In genomic region chr11:128593281-128593680, GRCh38 we compare ENCODE assay signal across 2 cellular contexts.
TF ChIP-seq lines count a peak whose summit lies in the region.

No MANE protein-coding gene starts in this region.

TF ChIP-seq in HEK293, 187 proteins besides CTCF, POLR2A, EP300 and RAD21 (continued from another document and continues in another):
- TF ChIP-seq ZNF692 (tag by site-specific recombination; IDR thresholded peaks at IDR 0.05) (no peak), ZBTB8A (tag by site-specific recombination; IDR thresholded peaks at IDR 0.05) (no peak), INSM2 (tag by site-specific recombination; IDR thresholded peaks at IDR 0.05) (peak; percentile 76), ZNF214 (tag by site-specific recombination; IDR thresholded peaks at IDR 0.05; ENCODE audit: borderline replicate concordance) (no peak), ZNF23 (tag by site-specific recombination; IDR thresholded peaks at IDR 0.05; ENCODE audit: borderline replicate concordance) (no peak), ZNF610 (tag by site-specific recombination; IDR thresholded peaks at IDR 0.05; ENCODE audit: borderline replicate concordance) (no peak), ZNF580 (tag by site-specific recombination; IDR thresholded peaks at IDR 0.05) (no peak), ZBTB1 (tag by site-specific recombination; IDR thresholded peaks at IDR 0.05) (no peak), GLIS1 (tag by site-specific recombination; IDR thresholded peaks at IDR 0.05) (peak; percentile 43; the same call in 1 of the 2 replicates), FEZF1 (tag by site-specific recombination; IDR thresholded peaks at IDR 0.05) (peak; percentile 55), ZIC2 (tag by site-specific recombination; IDR thresholded peaks at IDR 0.05) (peak; percentile 65), ZNF660 (tag by site-specific recombination; IDR thresholded peaks at IDR 0.05) (peak; percentile 87), ZFP69B (tag by site-specific recombination; IDR thresholded peaks at IDR 0.05) (no peak), ZSCAN23 (tag by site-specific recombination; IDR thresholded peaks at IDR 0.05) (no peak), SP2 (tag by site-specific recombination; IDR thresholded peaks at IDR 0.05) (no peak), OVOL3 (tag by site-specific recombination; IDR thresholded peaks at IDR 0.05) (no peak), ZNF16 (tag by site-specific recombination; IDR thresholded peaks at IDR 0.05; ENCODE audit: low read depth) (no peak), ZNF174 (tag by site-specific recombination; IDR thresholded peaks at IDR 0.05) (no peak)
- TF ChIP-seq, protein P1, sequence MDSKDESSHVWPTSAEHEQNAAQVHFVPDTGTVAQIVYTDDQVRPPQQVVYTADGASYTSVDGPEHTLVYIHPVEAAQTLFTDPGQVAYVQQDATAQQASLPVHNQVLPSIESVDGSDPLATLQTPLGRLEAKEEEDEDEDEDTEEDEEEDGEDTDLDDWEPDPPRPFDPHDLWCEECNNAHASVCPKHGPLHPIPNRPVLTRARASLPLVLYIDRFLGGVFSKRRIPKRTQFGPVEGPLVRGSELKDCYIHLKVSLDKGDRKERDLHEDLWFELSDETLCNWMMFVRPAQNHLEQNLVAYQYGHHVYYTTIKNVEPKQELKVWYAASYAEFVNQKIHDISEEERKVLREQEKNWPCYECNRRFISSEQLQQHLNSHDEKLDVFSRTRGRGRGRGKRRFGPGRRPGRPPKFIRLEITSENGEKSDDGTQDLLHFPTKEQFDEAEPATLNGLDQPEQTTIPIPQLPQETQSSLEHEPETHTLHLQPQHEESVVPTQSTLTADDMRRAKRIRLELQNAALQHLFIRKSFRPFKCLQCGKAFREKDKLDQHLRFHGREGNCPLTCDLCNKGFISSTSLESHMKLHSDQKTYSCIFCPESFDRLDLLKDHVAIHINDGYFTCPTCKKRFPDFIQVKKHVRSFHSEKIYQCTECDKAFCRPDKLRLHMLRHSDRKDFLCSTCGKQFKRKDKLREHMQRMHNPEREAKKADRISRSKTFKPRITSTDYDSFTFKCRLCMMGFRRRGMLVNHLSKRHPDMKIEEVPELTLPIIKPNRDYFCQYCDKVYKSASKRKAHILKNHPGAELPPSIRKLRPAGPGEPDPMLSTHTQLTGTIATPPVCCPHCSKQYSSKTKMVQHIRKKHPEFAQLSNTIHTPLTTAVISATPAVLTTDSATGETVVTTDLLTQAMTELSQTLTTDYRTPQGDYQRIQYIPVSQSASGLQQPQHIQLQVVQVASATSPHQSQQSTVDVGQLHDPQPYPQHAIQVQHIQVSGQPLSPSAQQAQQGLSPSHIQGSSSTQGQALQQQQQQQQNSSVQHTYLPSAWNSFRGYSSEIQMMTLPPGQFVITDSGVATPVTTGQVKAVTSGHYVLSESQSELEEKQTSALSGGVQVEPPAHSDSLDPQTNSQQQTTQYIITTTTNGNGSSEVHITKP (tag by site-specific recombination; IDR thresholded peaks at IDR 0.05): 0 out of 2 replicates have a peak, but pooled peaks have one; percentile 13

TF ChIP-seq in WTC11, 78 proteins besides CTCF, POLR2A, EP300 and RAD21 (continued from another document):
- TF ChIP-seq E2F1 (CRISPR knock-in tag; IDR thresholded peaks at IDR 0.05) (no peak), TEAD1 (CRISPR knock-in tag; IDR thresholded peaks at IDR 0.05) (peak; percentile 65; the same call in 1 of the 2 replicates), RORB (CRISPR knock-in tag; IDR thresholded peaks at IDR 0.05) (no peak), ZNF423 (CRISPR knock-in tag; IDR thresholded peaks at IDR 0.05) (peak; percentile 74), SP1 (CRISPR knock-in tag; conservative IDR thresholded peaks at IDR 0.05) (0 out of 2 replicates have a peak, but pooled peaks have one; percentile 33)
